Comparison of ENCODE assay signal across 1 cellular context in the genomic region with DNA sequence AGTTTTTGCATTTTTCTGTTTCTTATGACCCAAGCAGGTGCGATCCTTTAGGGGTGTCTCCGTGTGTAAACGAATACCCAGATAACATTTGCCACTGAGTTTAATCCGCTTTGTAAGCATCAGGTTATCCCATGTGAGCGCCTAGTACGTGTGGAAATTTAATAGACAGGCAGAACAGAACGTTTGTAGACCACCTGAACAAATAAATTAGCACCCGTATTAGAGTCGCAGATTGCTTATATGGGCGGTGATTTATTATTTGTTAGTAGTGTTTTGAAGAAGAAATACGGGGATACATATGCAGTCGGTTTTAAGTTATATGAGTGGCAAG.
TF ChIP-seq lines count a peak whose summit lies in the region.

No MANE protein-coding gene starts in this region.

TF ChIP-seq in HepG2, 621 proteins besides CTCF, POLR2A, EP300 and RAD21 (continues in another document):
- TF ChIP-seq PHB2 (IDR thresholded peaks at IDR 0.05; ENCODE audit: partially characterized antibody) (no peak), RBFOX2 (IDR thresholded peaks at IDR 0.05; ENCODE audit: low read depth, low read length) (peak; percentile 49; the same call in 1 of the 2 replicates), ELF3 (CRISPR knock-in tag; IDR thresholded peaks at IDR 0.05) (no peak), CBX2 (IDR thresholded peaks at IDR 0.05; ENCODE audit: low read depth, low read length) (no peak), CBX2 (CRISPR knock-in tag; IDR thresholded peaks at IDR 0.05; ENCODE audit: low read depth) (no peak), ZNF124 (CRISPR knock-in tag; IDR thresholded peaks at IDR 0.05) (no peak), STAG1 (CRISPR knock-in tag; IDR thresholded peaks at IDR 0.05) (no peak), BRF2 (CRISPR knock-in tag; IDR thresholded peaks at IDR 0.05) (no peak), RAD51 (IDR thresholded peaks at IDR 0.05; ENCODE audit: borderline replicate concordance) (no peak), POGK (CRISPR knock-in tag; conservative IDR thresholded peaks at IDR 0.05) (no peak), DNMT3B (CRISPR knock-in tag; conservative IDR thresholded peaks at IDR 0.05) (no peak), ZNF549 (CRISPR knock-in tag; IDR thresholded peaks at IDR 0.05) (no peak), ZSCAN29 (CRISPR knock-in tag; conservative IDR thresholded peaks at IDR 0.05) (no peak), IRF2 (CRISPR knock-in tag; IDR thresholded peaks at IDR 0.05) (no peak), POLR2G (IDR thresholded peaks at IDR 0.05; ENCODE audit: low read depth, low read length) (no peak), ZNF841 (CRISPR knock-in tag; IDR thresholded peaks at IDR 0.05; ENCODE audit: borderline replicate concordance) (no peak), TSC22D2 (CRISPR knock-in tag; IDR thresholded peaks at IDR 0.05; ENCODE audit: borderline replicate concordance) (no peak), ZNF510 (CRISPR knock-in tag; IDR thresholded peaks at IDR 0.05; ENCODE audit: low read depth) (0 out of 2 replicates have a peak, but pooled peaks have one; percentile 15), ZNF143 (CRISPR knock-in tag; IDR thresholded peaks at IDR 0.05) (0 out of 2 replicates have a peak, but pooled peaks have one; percentile 10), ZNF816 (CRISPR knock-in tag; IDR thresholded peaks at IDR 0.05; ENCODE audit: borderline replicate concordance) (peak; percentile 66; the same call in 1 of the 2 replicates), HHEX (CRISPR knock-in tag; IDR thresholded peaks at IDR 0.05) (no peak), ZNF430 (CRISPR knock-in tag; IDR thresholded peaks at IDR 0.05) (0 out of 2 replicates have a peak, but pooled peaks have one; percentile 65), EEA1 (CRISPR knock-in tag; IDR thresholded peaks at IDR 0.05; ENCODE audit: borderline replicate concordance) (no peak), LRRFIP1 (CRISPR knock-in tag; conservative IDR thresholded peaks at IDR 0.05) (no peak), ZNF496 (CRISPR knock-in tag; IDR thresholded peaks at IDR 0.05; ENCODE audit: insufficient replicate concordance) (no peak), ZNF672 (CRISPR knock-in tag; IDR thresholded peaks at IDR 0.05) (no peak), ASH2L (IDR thresholded peaks at IDR 0.05; ENCODE audit: insufficient read length, low read depth, low read length) (peak; percentile 23), CCAR2 (optimal IDR thresholded peaks at IDR 0.05; ENCODE audit: low read depth, low read length) (no peak), SOX13 (IDR thresholded peaks at IDR 0.05) (no peak), SOX13 (CRISPR knock-in tag; conservative IDR thresholded peaks at IDR 0.05 in 1 of 2, IDR thresholded peaks at IDR 0.05 in 1 of 2) (no peak), PHF21A (CRISPR knock-in tag; IDR thresholded peaks at IDR 0.05) (0 out of 2 replicates have a peak, but pooled peaks have one; percentile 25), NFYB (CRISPR knock-in tag; IDR thresholded peaks at IDR 0.05) (no peak)
- TF ChIP-seq, protein P1, sequence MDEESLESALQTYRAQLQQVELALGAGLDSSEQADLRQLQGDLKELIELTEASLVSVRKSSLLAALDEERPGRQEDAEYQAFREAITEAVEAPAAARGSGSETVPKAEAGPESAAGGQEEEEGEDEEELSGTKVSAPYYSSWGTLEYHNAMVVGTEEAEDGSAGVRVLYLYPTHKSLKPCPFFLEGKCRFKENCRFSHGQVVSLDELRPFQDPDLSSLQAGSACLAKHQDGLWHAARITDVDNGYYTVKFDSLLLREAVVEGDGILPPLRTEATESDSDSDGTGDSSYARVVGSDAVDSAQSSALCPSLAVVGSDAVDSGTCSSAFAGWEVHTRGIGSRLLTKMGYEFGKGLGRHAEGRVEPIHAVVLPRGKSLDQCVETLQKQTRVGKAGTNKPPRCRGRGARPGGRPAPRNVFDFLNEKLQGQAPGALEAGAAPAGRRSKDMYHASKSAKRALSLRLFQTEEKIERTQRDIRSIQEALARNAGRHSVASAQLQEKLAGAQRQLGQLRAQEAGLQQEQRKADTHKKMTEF (CRISPR knock-in tag; IDR thresholded peaks at IDR 0.05), result 0 out of 2 replicates have a peak, but pooled peaks have one; percentile 1
- TF ChIP-seq, protein P2, sequence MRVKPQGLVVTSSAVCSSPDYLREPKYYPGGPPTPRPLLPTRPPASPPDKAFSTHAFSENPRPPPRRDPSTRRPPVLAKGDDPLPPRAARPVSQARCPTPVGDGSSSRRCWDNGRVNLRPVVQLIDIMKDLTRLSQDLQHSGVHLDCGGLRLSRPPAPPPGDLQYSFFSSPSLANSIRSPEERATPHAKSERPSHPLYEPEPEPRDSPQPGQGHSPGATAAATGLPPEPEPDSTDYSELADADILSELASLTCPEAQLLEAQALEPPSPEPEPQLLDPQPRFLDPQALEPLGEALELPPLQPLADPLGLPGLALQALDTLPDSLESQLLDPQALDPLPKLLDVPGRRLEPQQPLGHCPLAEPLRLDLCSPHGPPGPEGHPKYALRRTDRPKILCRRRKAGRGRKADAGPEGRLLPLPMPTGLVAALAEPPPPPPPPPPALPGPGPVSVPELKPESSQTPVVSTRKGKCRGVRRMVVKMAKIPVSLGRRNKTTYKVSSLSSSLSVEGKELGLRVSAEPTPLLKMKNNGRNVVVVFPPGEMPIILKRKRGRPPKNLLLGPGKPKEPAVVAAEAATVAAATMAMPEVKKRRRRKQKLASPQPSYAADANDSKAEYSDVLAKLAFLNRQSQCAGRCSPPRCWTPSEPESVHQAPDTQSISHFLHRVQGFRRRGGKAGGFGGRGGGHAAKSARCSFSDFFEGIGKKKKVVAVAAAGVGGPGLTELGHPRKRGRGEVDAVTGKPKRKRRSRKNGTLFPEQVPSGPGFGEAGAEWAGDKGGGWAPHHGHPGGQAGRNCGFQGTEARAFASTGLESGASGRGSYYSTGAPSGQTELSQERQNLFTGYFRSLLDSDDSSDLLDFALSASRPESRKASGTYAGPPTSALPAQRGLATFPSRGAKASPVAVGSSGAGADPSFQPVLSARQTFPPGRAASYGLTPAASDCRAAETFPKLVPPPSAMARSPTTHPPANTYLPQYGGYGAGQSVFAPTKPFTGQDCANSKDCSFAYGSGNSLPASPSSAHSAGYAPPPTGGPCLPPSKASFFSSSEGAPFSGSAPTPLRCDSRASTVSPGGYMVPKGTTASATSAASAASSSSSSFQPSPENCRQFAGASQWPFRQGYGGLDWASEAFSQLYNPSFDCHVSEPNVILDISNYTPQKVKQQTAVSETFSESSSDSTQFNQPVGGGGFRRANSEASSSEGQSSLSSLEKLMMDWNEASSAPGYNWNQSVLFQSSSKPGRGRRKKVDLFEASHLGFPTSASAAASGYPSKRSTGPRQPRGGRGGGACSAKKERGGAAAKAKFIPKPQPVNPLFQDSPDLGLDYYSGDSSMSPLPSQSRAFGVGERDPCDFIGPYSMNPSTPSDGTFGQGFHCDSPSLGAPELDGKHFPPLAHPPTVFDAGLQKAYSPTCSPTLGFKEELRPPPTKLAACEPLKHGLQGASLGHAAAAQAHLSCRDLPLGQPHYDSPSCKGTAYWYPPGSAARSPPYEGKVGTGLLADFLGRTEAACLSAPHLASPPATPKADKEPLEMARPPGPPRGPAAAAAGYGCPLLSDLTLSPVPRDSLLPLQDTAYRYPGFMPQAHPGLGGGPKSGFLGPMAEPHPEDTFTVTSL (CRISPR knock-in tag; IDR thresholded peaks at IDR 0.05; ENCODE audit: borderline replicate concordance), result 0 out of 2 replicates have a peak, but pooled peaks have one; percentile 38
- TF ChIP-seq, protein P3, sequence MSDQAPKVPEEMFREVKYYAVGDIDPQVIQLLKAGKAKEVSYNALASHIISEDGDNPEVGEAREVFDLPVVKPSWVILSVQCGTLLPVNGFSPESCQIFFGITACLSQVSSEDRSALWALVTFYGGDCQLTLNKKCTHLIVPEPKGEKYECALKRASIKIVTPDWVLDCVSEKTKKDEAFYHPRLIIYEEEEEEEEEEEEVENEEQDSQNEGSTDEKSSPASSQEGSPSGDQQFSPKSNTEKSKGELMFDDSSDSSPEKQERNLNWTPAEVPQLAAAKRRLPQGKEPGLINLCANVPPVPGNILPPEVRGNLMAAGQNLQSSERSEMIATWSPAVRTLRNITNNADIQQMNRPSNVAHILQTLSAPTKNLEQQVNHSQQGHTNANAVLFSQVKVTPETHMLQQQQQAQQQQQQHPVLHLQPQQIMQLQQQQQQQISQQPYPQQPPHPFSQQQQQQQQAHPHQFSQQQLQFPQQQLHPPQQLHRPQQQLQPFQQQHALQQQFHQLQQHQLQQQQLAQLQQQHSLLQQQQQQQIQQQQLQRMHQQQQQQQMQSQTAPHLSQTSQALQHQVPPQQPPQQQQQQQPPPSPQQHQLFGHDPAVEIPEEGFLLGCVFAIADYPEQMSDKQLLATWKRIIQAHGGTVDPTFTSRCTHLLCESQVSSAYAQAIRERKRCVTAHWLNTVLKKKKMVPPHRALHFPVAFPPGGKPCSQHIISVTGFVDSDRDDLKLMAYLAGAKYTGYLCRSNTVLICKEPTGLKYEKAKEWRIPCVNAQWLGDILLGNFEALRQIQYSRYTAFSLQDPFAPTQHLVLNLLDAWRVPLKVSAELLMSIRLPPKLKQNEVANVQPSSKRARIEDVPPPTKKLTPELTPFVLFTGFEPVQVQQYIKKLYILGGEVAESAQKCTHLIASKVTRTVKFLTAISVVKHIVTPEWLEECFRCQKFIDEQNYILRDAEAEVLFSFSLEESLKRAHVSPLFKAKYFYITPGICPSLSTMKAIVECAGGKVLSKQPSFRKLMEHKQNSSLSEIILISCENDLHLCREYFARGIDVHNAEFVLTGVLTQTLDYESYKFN (CRISPR knock-in tag; conservative IDR thresholded peaks at IDR 0.05), result no peak
- TF ChIP-seq, protein P4, sequence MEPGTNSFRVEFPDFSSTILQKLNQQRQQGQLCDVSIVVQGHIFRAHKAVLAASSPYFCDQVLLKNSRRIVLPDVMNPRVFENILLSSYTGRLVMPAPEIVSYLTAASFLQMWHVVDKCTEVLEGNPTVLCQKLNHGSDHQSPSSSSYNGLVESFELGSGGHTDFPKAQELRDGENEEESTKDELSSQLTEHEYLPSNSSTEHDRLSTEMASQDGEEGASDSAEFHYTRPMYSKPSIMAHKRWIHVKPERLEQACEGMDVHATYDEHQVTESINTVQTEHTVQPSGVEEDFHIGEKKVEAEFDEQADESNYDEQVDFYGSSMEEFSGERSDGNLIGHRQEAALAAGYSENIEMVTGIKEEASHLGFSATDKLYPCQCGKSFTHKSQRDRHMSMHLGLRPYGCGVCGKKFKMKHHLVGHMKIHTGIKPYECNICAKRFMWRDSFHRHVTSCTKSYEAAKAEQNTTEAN (CRISPR knock-in tag; conservative IDR thresholded peaks at IDR 0.05), result 0 out of 2 replicates have a peak, but pooled peaks have one; percentile 17
- TF ChIP-seq, protein P5, sequence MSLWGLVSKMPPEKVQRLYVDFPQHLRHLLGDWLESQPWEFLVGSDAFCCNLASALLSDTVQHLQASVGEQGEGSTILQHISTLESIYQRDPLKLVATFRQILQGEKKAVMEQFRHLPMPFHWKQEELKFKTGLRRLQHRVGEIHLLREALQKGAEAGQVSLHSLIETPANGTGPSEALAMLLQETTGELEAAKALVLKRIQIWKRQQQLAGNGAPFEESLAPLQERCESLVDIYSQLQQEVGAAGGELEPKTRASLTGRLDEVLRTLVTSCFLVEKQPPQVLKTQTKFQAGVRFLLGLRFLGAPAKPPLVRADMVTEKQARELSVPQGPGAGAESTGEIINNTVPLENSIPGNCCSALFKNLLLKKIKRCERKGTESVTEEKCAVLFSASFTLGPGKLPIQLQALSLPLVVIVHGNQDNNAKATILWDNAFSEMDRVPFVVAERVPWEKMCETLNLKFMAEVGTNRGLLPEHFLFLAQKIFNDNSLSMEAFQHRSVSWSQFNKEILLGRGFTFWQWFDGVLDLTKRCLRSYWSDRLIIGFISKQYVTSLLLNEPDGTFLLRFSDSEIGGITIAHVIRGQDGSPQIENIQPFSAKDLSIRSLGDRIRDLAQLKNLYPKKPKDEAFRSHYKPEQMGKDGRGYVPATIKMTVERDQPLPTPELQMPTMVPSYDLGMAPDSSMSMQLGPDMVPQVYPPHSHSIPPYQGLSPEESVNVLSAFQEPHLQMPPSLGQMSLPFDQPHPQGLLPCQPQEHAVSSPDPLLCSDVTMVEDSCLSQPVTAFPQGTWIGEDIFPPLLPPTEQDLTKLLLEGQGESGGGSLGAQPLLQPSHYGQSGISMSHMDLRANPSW (CRISPR knock-in tag; IDR thresholded peaks at IDR 0.05; ENCODE audit: borderline replicate concordance), result no peak
